ENCODE assay signal across 14 cellular contexts in genomic region chr1:30998171-30998570, GRCh38.
DNase-seq lines count a peak whose midpoint lies in the region; ATAC-seq and TF ChIP-seq lines count a peak whose summit lies in the region.
"Had no signal": no experiment of that assay in that cellular context is flagged by ENCODE, and none has a peak within 500 bp of the region (broad histone marks: within the 10 kb centered on the region; RNA-seq: fewer than 3 reads in every experiment).

No MANE protein-coding gene starts in this region.

- H3K27me3 Mint-ChIP-seq in activated T-cell treated with anti-CD3 and anti-CD28 coated beads, Interleukin-2, amount 50 U/mL, for 72 hours (ENCODE audit: low read depth), result no peaks in the 10 kb centered on the region
- no peaks in the 10 kb centered on the region for H3K27me3 Mint-ChIP-seq in activated T-cell treated with anti-CD3 and anti-CD28 coated beads, Interleukin-2, amount 50 U/mL, for 4 hours (ENCODE audit: low read depth)
- no peaks in the 10 kb centered on the region for H3K27me3 Mint-ChIP-seq in activated T-helper 2 cell treated with anti-CD3 and anti-CD28 coated beads, Interferon-gamma antibody, Interleukin-2, Interleukin-4, amounts not matched to agents 10 μg/mL and 5 μg/mL and 100 μg/mL, durations not matched to agents 14 hours and 24 hours and 36 hours (ENCODE audit: low read depth)
- H3K27me3 Mint-ChIP-seq in nephron progenitor cell (ENCODE audit: low read depth, poor library complexity), result no peaks in the 10 kb centered on the region

- intact Hi-C loops in activated T-helper 2 cell treated with anti-CD3 and anti-CD28 coated beads, Interferon-gamma antibody, Interleukin-2, Interleukin-4, amounts not matched to agents 10 μg/mL and 5 μg/mL and 100 μg/mL, durations not matched to agents 14 hours and 24 hours and 36 hours (cut with micrococcal nuclease), result no loop called here

- DNase-seq in activated T-cell treated with anti-CD3 and anti-CD28 coated beads, Interleukin-2, amount 50 U/mL, for 72 hours, result no peak
- DNase-seq in activated T-cell treated with anti-CD3 and anti-CD28 coated beads, Interleukin-2, amount 50 U/mL, for 4 hours, result no peak
- no peak for DNase-seq in activated T-helper 2 cell treated with anti-CD3 and anti-CD28 coated beads, Interferon-gamma antibody, Interleukin-2, Interleukin-4, amounts not matched to agents 10 μg/mL and 5 μg/mL and 100 μg/mL, durations not matched to agents 14 hours and 24 hours and 36 hours (ENCODE audit: low spot score)
- DNase-seq in nephron progenitor cell (no peak), cerebellum (ENCODE audit: low spot score) (no peak), epidermal melanocyte (ENCODE audit: insufficient read length, low spot score) (no peak)
- DNase-seq: KBM-7, NCI-H1048, NCI-H2107, NCI-H69, PC-3 had no signal

- H3K27ac Mint-ChIP-seq in activated T-cell treated with anti-CD3 and anti-CD28 coated beads, Interleukin-2, amount 50 U/mL, for 72 hours, result peak overlapping the region; percentile 7
- H3K27ac Mint-ChIP-seq in activated T-helper 2 cell treated with anti-CD3 and anti-CD28 coated beads, Interferon-gamma antibody, Interleukin-2, Interleukin-4, amounts not matched to agents 10 μg/mL and 5 μg/mL and 100 μg/mL, durations not matched to agents 14 hours and 24 hours and 36 hours, result peak overlapping the region; percentile 42
- peak overlapping the region; percentile 46 for H3K27ac Mint-ChIP-seq in nephron progenitor cell

- no peak for ATAC-seq in activated T-cell treated with anti-CD3 and anti-CD28 coated beads, Interleukin-2, amount 50 U/mL, for 72 hours (replicated peaks in 1 of 2)
- ATAC-seq in activated T-cell treated with anti-CD3 and anti-CD28 coated beads, Interleukin-2, amount 50 U/mL, for 4 hours, result no peak
- ATAC-seq in HG02678 (IDR thresholded peaks at IDR 0.05; ENCODE audit: unreplicated experiment), result no peak
- ATAC-seq: A549, GM12878, PC-3 had no signal

- peaks cover 34% of the 10 kb centered on the region for H3K4me1 Mint-ChIP-seq in activated T-cell treated with anti-CD3 and anti-CD28 coated beads, Interleukin-2, amount 50 U/mL, for 72 hours (ENCODE audit: low read depth)
- peaks cover 41% of the 10 kb centered on the region for H3K4me1 Mint-ChIP-seq in activated T-cell treated with anti-CD3 and anti-CD28 coated beads, Interleukin-2, amount 50 U/mL, for 4 hours (ENCODE audit: low read depth)
- H3K4me1 Mint-ChIP-seq in activated T-helper 2 cell treated with anti-CD3 and anti-CD28 coated beads, Interferon-gamma antibody, Interleukin-2, Interleukin-4, amounts not matched to agents 10 μg/mL and 5 μg/mL and 100 μg/mL, durations not matched to agents 14 hours and 24 hours and 36 hours (ENCODE audit: low read depth), result peaks cover 56% of the 10 kb centered on the region
- H3K4me1 Mint-ChIP-seq in nephron progenitor cell, result peaks cover 20% of the 10 kb centered on the region

- no peak overlapping the region for H3K4me3 Mint-ChIP-seq in activated T-cell treated with anti-CD3 and anti-CD28 coated beads, Interleukin-2, amount 50 U/mL, for 72 hours
- H3K4me3 Mint-ChIP-seq in activated T-cell treated with anti-CD3 and anti-CD28 coated beads, Interleukin-2, amount 50 U/mL, for 4 hours, result no peak overlapping the region
- H3K4me3 Mint-ChIP-seq in activated T-helper 2 cell treated with anti-CD3 and anti-CD28 coated beads, Interferon-gamma antibody, Interleukin-2, Interleukin-4, amounts not matched to agents 10 μg/mL and 5 μg/mL and 100 μg/mL, durations not matched to agents 14 hours and 24 hours and 36 hours (ENCODE audit: low read depth), result peak overlapping the region; percentile 1
- no peak overlapping the region for H3K4me3 Mint-ChIP-seq in nephron progenitor cell

- TF ChIP-seq CTCF in nephron progenitor cell (IDR thresholded peaks at IDR 0.05), result no peak

- H3K9me3 Mint-ChIP-seq in activated T-cell treated with anti-CD3 and anti-CD28 coated beads, Interleukin-2, amount 50 U/mL, for 72 hours, result no peaks in the 10 kb centered on the region
- H3K9me3 Mint-ChIP-seq in activated T-cell treated with anti-CD3 and anti-CD28 coated beads, Interleukin-2, amount 50 U/mL, for 4 hours, result no peaks in the 10 kb centered on the region
- no peaks in the 10 kb centered on the region for H3K9me3 Mint-ChIP-seq in activated T-helper 2 cell treated with anti-CD3 and anti-CD28 coated beads, Interferon-gamma antibody, Interleukin-2, Interleukin-4, amounts not matched to agents 10 μg/mL and 5 μg/mL and 100 μg/mL, durations not matched to agents 14 hours and 24 hours and 36 hours
- no peaks in the 10 kb centered on the region for H3K9me3 Mint-ChIP-seq in nephron progenitor cell

- peaks cover 7 to 24% of the 10 kb centered on the region in 2 donors for H3K36me3 Mint-ChIP-seq in activated T-cell treated with anti-CD3 and anti-CD28 coated beads, Interleukin-2, amount 50 U/mL, for 72 hours (ENCODE audit: insufficient read depth in 2 of 2)
- H3K36me3 Mint-ChIP-seq in activated T-cell treated with anti-CD3 and anti-CD28 coated beads, Interleukin-2, amount 50 U/mL, for 4 hours (ENCODE audit: insufficient read depth), result peaks cover 43% of the 10 kb centered on the region
- H3K36me3 Mint-ChIP-seq in activated T-helper 2 cell treated with anti-CD3 and anti-CD28 coated beads, Interferon-gamma antibody, Interleukin-2, Interleukin-4, amounts not matched to agents 10 μg/mL and 5 μg/mL and 100 μg/mL, durations not matched to agents 14 hours and 24 hours and 36 hours (ENCODE audit: low read depth), result peaks cover 76% of the 10 kb centered on the region
- peaks cover 76% of the 10 kb centered on the region for H3K36me3 Mint-ChIP-seq in nephron progenitor cell (ENCODE audit: low read depth)
